ENCODE assay signal across 9 cellular contexts in the genomic region with DNA sequence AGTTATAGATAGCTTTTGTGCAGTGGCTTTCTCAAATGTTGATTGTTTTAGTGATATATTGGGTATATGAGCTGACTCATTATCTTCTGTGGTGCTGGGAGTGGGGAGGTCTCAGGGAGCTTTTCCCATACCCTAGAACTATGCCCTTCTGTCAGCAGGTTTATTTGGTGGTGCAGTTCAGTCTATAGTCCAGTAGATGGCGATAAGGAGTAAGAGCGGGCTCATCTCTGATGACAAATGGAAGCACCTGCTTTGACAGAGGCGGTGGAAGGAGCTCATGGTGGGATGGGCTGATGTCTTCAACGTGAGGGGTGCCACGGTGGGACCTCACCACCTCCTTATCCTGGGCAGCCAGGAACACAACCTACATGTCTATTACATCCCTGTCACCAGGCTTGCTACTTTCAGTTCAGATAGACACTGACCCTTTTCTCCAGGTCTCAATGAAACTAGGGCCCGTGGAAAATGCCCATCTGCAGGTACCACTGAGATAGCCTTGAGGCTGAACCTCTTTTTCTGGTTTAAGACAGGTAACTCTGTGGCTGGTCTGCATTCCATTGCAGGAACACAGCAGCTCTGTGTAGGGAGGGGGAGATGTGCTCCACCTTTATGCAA. TPM values are rescaled to one million over a fixed set of nuclear protein-coding genes. Genes with fewer than 3 reads are reported as not detected.
DNase-seq lines count a peak whose midpoint lies in the region; ATAC-seq and TF ChIP-seq lines count a peak whose summit lies in the region.
"Had no signal": no experiment of that assay in that cellular context is flagged by ENCODE, and none has a peak within 500 bp of the region (broad histone marks: within the 10 kb centered on the region; RNA-seq: fewer than 3 reads in every experiment).

No MANE protein-coding gene starts in this region.

- TF ChIP-seq CTCF in C4-2B (conservative IDR thresholded peaks at IDR 0.05), result peak; percentile 96
- TF ChIP-seq CTCF in fibroblast of the aortic adventitia (IDR thresholded peaks at IDR 0.05; ENCODE audit: insufficient read depth, low read length), result peak; percentile 98
- peak; percentile 69 for TF ChIP-seq CTCF in psoas muscle (IDR thresholded peaks at IDR 0.05)

- POLR2A ChIA-PET in activated CD4-positive, alpha-beta memory T cell treated with anti-CD3 and anti-CD28 coated beads for 36 hours (lab: Charles Lee), result no interaction called here

- no peak overlapping the region for H3K4me3 ChIP-seq in fibroblast of the aortic adventitia (ENCODE audit: low read depth, low read length)
- H3K4me3 ChIP-seq in psoas muscle, result no peak overlapping the region

- H3K27me3 Mint-ChIP-seq in activated CD4-positive, alpha-beta memory T cell treated with anti-CD3 and anti-CD28 coated beads for 36 hours, result peaks cover 25% of the 10 kb centered on the region

- H3K27ac Mint-ChIP-seq in activated CD4-positive, alpha-beta memory T cell treated with anti-CD3 and anti-CD28 coated beads for 36 hours, result no peak overlapping the region
- H3K27ac Mint-ChIP-seq: T-helper 1 cell treated with Interleukin-12 subunit alpha and Interleukin-12 subunit beta and Interleukin-4 antibody, amounts not matched to agents 30 μg/mL and 1 μg/mL, for 36 hours had no signal

- H3K9me3 Mint-ChIP-seq in activated CD4-positive, alpha-beta memory T cell treated with anti-CD3 and anti-CD28 coated beads for 36 hours, result no peaks in the 10 kb centered on the region
- H3K9me3 Mint-ChIP-seq: T-helper 1 cell treated with Interleukin-12 subunit alpha and Interleukin-12 subunit beta and Interleukin-4 antibody, amounts not matched to agents 30 μg/mL and 1 μg/mL, for 36 hours had no signal

- ATAC-seq in GM18508 (IDR thresholded peaks at IDR 0.05; ENCODE audit: insufficient read depth, unreplicated experiment) (peak; percentile 83), HG03045 (IDR thresholded peaks at IDR 0.05; ENCODE audit: unreplicated experiment) (peak; percentile 70), psoas muscle (peak in 3 of 4 donors; percentile 46 to 70 (median 55)), GM18870 (IDR thresholded peaks at IDR 0.05; ENCODE audit: unreplicated experiment) (no peak)

- WGBS in psoas muscle, 3 donors, result 15 to 16% (median 16%) methylated on average over 6 of the region's 6 CpGs

- H3K36me3 Mint-ChIP-seq in activated CD4-positive, alpha-beta memory T cell treated with anti-CD3 and anti-CD28 coated beads for 36 hours, result no peaks in the 10 kb centered on the region

- no peak overlapping the region for H3K4me3 Mint-ChIP-seq in activated CD4-positive, alpha-beta memory T cell treated with anti-CD3 and anti-CD28 coated beads for 36 hours
- H3K4me3 Mint-ChIP-seq: T-helper 1 cell treated with Interleukin-12 subunit alpha and Interleukin-12 subunit beta and Interleukin-4 antibody, amounts not matched to agents 30 μg/mL and 1 μg/mL, for 36 hours had no signal

- no peaks in the 10 kb centered on the region for H3K27me3 ChIP-seq in psoas muscle (ENCODE audit: insufficient read depth in 3 of 3, low read length in 2 of 3)

- intact Hi-C loops in activated CD4-positive, alpha-beta memory T cell treated with anti-CD3 and anti-CD28 coated beads for 36 hours (cut with micrococcal nuclease), result loop anchor here (1.0 to 2.0 kb wide), 2 partner anchors 630 to 882 kb away; no protein-coding TSS in a partner anchor
- intact Hi-C loops in psoas muscle (cut with DNase I), result no loop called here

- H3K27ac ChIP-seq in C4-2B, result no peak overlapping the region
- H3K27ac ChIP-seq in psoas muscle, result no peak overlapping the region

- CTCF ChIA-PET in activated CD4-positive, alpha-beta memory T cell treated with anti-CD3 and anti-CD28 coated beads for 36 hours (lab: Charles Lee), result interaction anchor here (0.6 to 2.1 kb wide), 51 partner anchors 9 to 853 kb away, joined by 3 to 27 read pairs (median 4); partner anchors contain the start of genes APBB1, OR6A2 and ZNF215

- DNase-seq in NCI-H2227 treated with DMSO at 0.1 percent for 48 hours (lab: John Stamatoyannopoulos, UW) (peak; percentile 42), fibroblast of the aortic adventitia (ENCODE audit: low read depth) (peak; percentile 54), psoas muscle (no peak)
- DNase-seq in activated CD4-positive, alpha-beta memory T cell treated with anti-CD3 and anti-CD28 coated beads for 36 hours, result peak; percentile 31

- no peaks in the 10 kb centered on the region for H3K9me3 ChIP-seq in psoas muscle

- H3K4me1 ChIP-seq in psoas muscle, result no peaks in the 10 kb centered on the region

- no peaks in the 10 kb centered on the region for H3K36me3 ChIP-seq in psoas muscle (ENCODE audit: insufficient read depth in 1 of 2, low read depth in 1 of 2)

- no peaks in the 10 kb centered on the region for H3K4me1 Mint-ChIP-seq in activated CD4-positive, alpha-beta memory T cell treated with anti-CD3 and anti-CD28 coated beads for 36 hours (ENCODE audit: low read depth)

RNA-seq across cellular contexts. Expression of gene OR6A2, which starts 13.0 kb away (rescaled TPM):
- total RNA-seq in activated CD4-positive, alpha-beta memory T cell treated with anti-CD3 and anti-CD28 coated beads for 36 hours, result not detected
- 0.27 and 0.33 TPM in 2 replicates for total RNA-seq in fibroblast of the aortic adventitia (ENCODE audit: low replicate concordance)
- total RNA-seq in psoas muscle, result not detected
- polyA plus RNA-seq in psoas muscle, result not detected

RNA-seq across cellular contexts. Expression of gene OR2AG1, which starts 29.7 kb away (rescaled TPM):
- total RNA-seq in activated CD4-positive, alpha-beta memory T cell treated with anti-CD3 and anti-CD28 coated beads for 36 hours, result not detected
- total RNA-seq in fibroblast of the aortic adventitia (ENCODE audit: low replicate concordance), result not detected in 2 replicates
- not detected for total RNA-seq in psoas muscle
- not detected for polyA plus RNA-seq in psoas muscle

RNA-seq across cellular contexts. Expression of gene OR10A5, which starts 33.0 kb away (rescaled TPM):
- total RNA-seq in activated CD4-positive, alpha-beta memory T cell treated with anti-CD3 and anti-CD28 coated beads for 36 hours, result not detected
- not detected in 2 replicates for total RNA-seq in fibroblast of the aortic adventitia (ENCODE audit: low replicate concordance)
- not detected for total RNA-seq in psoas muscle
- not detected for polyA plus RNA-seq in psoas muscle

RNA-seq across cellular contexts. Expression of gene OR2AG2, which starts 40.7 kb away (rescaled TPM):
- not detected for total RNA-seq in activated CD4-positive, alpha-beta memory T cell treated with anti-CD3 and anti-CD28 coated beads for 36 hours
- total RNA-seq in fibroblast of the aortic adventitia (ENCODE audit: low replicate concordance) (0.09 and 0.33 TPM in 2 replicates), psoas muscle (not detected)
- under 1 TPM in 1 of 3 donors, not detected in 2; 0.01 TPM for polyA plus RNA-seq in psoas muscle

RNA-seq across cellular contexts. Expression of gene OR10A2, which starts 50.4 kb away (rescaled TPM):
- total RNA-seq in activated CD4-positive, alpha-beta memory T cell treated with anti-CD3 and anti-CD28 coated beads for 36 hours, result not detected
- not detected in 2 replicates for total RNA-seq in fibroblast of the aortic adventitia (ENCODE audit: low replicate concordance)
- not detected for total RNA-seq in psoas muscle
- not detected for polyA plus RNA-seq in psoas muscle

Comparison
In these comparisons a context has a peak if more than half of its experiments do, and no peak if none do; other contexts are left out.
1. DNase-seq: peak in NCI-H2227 treated with DMSO at 0.1 percent for 48 hours (single experiment), activated CD4-positive, alpha-beta memory T cell treated with anti-CD3 and anti-CD28 coated beads for 36 hours (single experiment) and fibroblast of the aortic adventitia (single experiment); none in psoas muscle (0 of 2).
2. Peak in every context shown above with its lines, with median percentiles within 50 percentile points of each other: CTCF ChIP-seq.